ENCODE assay signal across 11 cellular contexts in the genomic region with DNA sequence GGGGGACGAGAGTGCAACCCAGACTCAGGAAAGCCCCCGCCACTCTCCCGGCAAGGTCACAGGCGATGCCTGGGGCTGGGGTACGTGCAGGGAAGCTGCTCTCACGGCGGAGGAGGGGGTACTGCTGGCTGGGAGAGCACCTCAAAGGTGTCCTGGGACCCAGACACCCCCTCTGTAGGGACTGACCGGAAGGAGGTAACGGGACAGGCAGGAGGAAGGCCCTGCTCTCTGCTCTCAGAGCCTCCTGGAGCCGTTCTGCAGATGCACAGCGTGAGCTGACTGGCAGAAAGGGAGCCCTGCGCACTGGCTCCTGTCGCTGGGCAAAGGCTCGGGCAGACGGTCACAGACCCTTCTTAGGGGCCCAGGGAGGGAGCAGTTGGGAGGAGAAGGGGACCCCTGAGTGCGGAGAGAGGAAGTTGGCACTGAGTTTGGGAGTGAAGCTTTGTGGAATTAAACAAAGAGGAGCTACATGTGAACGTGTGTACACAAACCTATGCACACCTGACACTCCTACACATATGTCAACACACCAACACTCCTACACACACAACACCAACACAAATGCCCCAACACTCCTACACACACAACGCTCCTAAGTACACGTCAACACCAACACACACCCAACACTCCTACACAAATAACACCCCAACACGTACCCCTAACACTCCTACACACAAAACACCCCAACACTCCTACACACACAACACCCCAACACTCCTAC. TPM values are rescaled to one million over a fixed set of nuclear protein-coding genes. Genes with fewer than 3 reads are reported as not detected.
DNase-seq lines count a peak whose midpoint lies in the region; ATAC-seq and TF ChIP-seq lines count a peak whose summit lies in the region.
"Had no signal": no experiment of that assay in that cellular context is flagged by ENCODE, and none has a peak within 500 bp of the region (broad histone marks: within the 10 kb centered on the region; RNA-seq: fewer than 3 reads in every experiment).

No MANE protein-coding gene starts in this region.

- TF ChIP-seq EP300 in upper lobe of left lung (IDR thresholded peaks at IDR 0.05) = no peak

- H3K4me1 ChIP-seq in adrenal gland (replicated peaks in 1 of 2) (no peaks in the 10 kb centered on the region), mucosa of descending colon (ENCODE audit: low read depth) (no peaks in the 10 kb centered on the region), upper lobe of left lung (peaks cover 0 to 9% (median 2%) of the 10 kb centered on the region in 4 donors)

- H3K9me3 ChIP-seq in adrenal gland (replicated peaks in 1 of 3) = no peaks in the 10 kb centered on the region
- H3K9me3 ChIP-seq in mucosa of descending colon = no peaks in the 10 kb centered on the region
- H3K9me3 ChIP-seq in upper lobe of left lung = no peaks in the 10 kb centered on the region

- in situ Hi-C loops in KBM-7 (cut with MboI; ENCODE audit: low pct_unique_long_range_greater_than_20kb, low sequenced_read_pairs) = no loop called here

- H3K27ac ChIP-seq in adrenal gland = no peak overlapping the region
- no peak overlapping the region for H3K27ac ChIP-seq in upper lobe of left lung

- no peak for TF ChIP-seq POLR2A in adrenal gland (IDR thresholded peaks at IDR 0.05)
- TF ChIP-seq POLR2A in upper lobe of left lung (IDR thresholded peaks at IDR 0.05) = no peak

- WGBS in adrenal gland, 4 donors = 83 to 91% (median 86%) methylated on average over 16 to 20 of the region's 20 CpGs
- WGBS in upper lobe of left lung, 2 donors = 91 to 93% methylated on average over 13 to 20 of the region's 20 CpGs

- H3K27me3 ChIP-seq in adrenal gland (no peaks in the 10 kb centered on the region), upper lobe of left lung (no peaks in the 10 kb centered on the region)

- ATAC-seq in mucosa of descending colon (no peak), upper lobe of left lung (ENCODE audit: low FRiP score in 2 of 2) (no peak)

- intact Hi-C loops in adrenal gland (cut with DNase I) = loop anchor here (5.0 to 10.0 kb wide), 3 partner anchors 425 to 515 kb away; no protein-coding TSS in a partner anchor
- intact Hi-C loops in mucosa of descending colon (cut with DNase I, micrococcal nuclease) = loop anchor here in 1 of 2 donors (5.0 to 10.0 kb wide), 2 partner anchors 427 to 515 kb away; no protein-coding TSS in a partner anchor

- DNase-seq in activated effector memory CD4-positive, alpha-beta T cell treated with anti-CD3 and anti-CD28 coated beads, Interleukin-2, amount 50 U/mL, for 16 hours = peak; percentile 49
- DNase-seq in activated effector memory CD4-positive, alpha-beta T cell treated with Interleukin-2 at 50 U/mL for 16 hours = no peak
- DNase-seq in adrenal gland = peak in 5 of 7 donors; percentile 4 to 40 (median 9)
- peak in 2 of 3 donors; percentile 1 to 44 for DNase-seq in mucosa of descending colon
- DNase-seq in upper lobe of left lung = peak; percentile 3 to 53
- no peak for DNase-seq in KBM-7
- no peak for DNase-seq in GM10266 (ENCODE audit: extremely low spot score)
- no peak for DNase-seq in stimulated activated CD4-positive, alpha-beta T cell treated with anti-CD3 and anti-CD28 coated beads, Interleukin-2, amount 100 ng/mL, for 48 hours
- DNase-seq: MM.1S had no signal

- TF ChIP-seq CTCF in adrenal gland (IDR thresholded peaks at IDR 0.05) (no peak), mucosa of descending colon (IDR thresholded peaks at IDR 0.05) (no peak), upper lobe of left lung (IDR thresholded peaks at IDR 0.05) (no peak), GM10266 (IDR thresholded peaks at IDR 0.05; ENCODE audit: control insufficient read depth, insufficient read depth, low read depth, missing control alignments) (no peak)

- H3K36me3 ChIP-seq in adrenal gland (replicated peaks in 1 of 2) (peaks cover 0 to 12% of the 10 kb centered on the region in 2 donors), mucosa of descending colon (ENCODE audit: low read depth) (no peaks in the 10 kb centered on the region), upper lobe of left lung (peaks cover 0 to 23% (median 13%) of the 10 kb centered on the region in 4 donors)

- H3K4me3 ChIP-seq in adrenal gland (no peak overlapping the region), mucosa of descending colon (no peak overlapping the region), upper lobe of left lung (no peak overlapping the region)

RNA-seq across cellular contexts. Expression of gene ZBP1, which starts 39.7 kb away (rescaled TPM):
- total RNA-seq in adrenal gland = 1 to 10 TPM in 1 of 8 donors, under 1 TPM in 5, not detected in 2; 0.14 to 1.8 (median 0.59) TPM
- 1 to 10 TPM in 1 of 3 donors, under 1 TPM in 2; 0.67 to 2.9 (median 0.82) TPM for polyA plus RNA-seq in adrenal gland
- total RNA-seq in mucosa of descending colon = 10 to 100 TPM in 1 of 3 donors, 1 to 10 TPM in 2; 1.8 to 12.8 (median 3.6) TPM
- total RNA-seq in upper lobe of left lung = 1 to 10 TPM; 3.2 to 9.4 (median 4.8) TPM
- total RNA-seq: lung microvascular endothelial cell, SK-MEL-5 had no signal

RNA-seq across cellular contexts. Expression of gene PMEPA1, which starts 49.9 kb away (rescaled TPM):
- 10 to 100 TPM in 4 of 8 donors, 1 to 10 TPM in 4; 3.4 to 36.0 (median 10.0) TPM for total RNA-seq in adrenal gland
- polyA plus RNA-seq in adrenal gland = 10 to 100 TPM in 2 of 3 donors, 1 to 10 TPM in 1; 9.5 to 13.2 (median 11.1) TPM
- total RNA-seq in mucosa of descending colon = 10 to 100 TPM; 18.5 to 35.5 (median 23.5) TPM
- 10 to 100 TPM in 5 of 6 donors, 1 to 10 TPM in 1; 2.1 to 60.9 (median 17.6) TPM for total RNA-seq in upper lobe of left lung

Comparison
In these comparisons a context has a peak if more than half of its experiments do, and no peak if none do; other contexts are left out.
1. DNase-seq: peak in activated effector memory CD4-positive, alpha-beta T cell treated with anti-CD3 and anti-CD28 coated beads, Interleukin-2, amount 50 U/mL, for 16 hours (single experiment), adrenal gland (5 of 7), mucosa of descending colon (2 of 3) and upper lobe of left lung (2 of 2); none in activated effector memory CD4-positive, alpha-beta T cell treated with Interleukin-2 at 50 U/mL for 16 hours (single experiment), KBM-7 (single experiment), GM10266 (single experiment) and stimulated activated CD4-positive, alpha-beta T cell treated with anti-CD3 and anti-CD28 coated beads, Interleukin-2, amount 100 ng/mL, for 48 hours (0 of 2).